9 cellular contexts compared by ENCODE assay signal in the genomic region with DNA sequence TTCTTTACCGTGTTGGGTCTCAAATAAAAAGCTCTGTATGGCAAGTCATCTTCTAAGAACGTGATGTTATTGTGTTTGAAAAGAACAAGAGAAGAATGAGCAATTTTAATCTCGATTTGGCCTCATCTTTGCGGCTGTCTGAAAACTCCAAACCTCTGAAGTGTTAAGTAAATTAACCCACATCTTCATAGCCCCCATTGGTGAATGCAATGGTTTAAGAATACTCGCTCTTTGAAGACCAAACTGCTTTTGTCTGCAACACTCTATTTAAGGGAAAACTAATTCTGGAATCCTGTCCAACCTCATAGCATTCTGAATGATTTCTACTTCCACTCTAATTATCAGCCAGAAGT. TPM values are rescaled to one million over a fixed set of nuclear protein-coding genes. Genes with fewer than 3 reads are reported as not detected.
A peak's percentile ranks its signal among the peaks of the same experiment; 100 is the strongest.
DNase-seq lines count a peak whose midpoint lies in the region; ATAC-seq and TF ChIP-seq lines count a peak whose summit lies in the region.
"Had no signal": no experiment of that assay in that cellular context is flagged by ENCODE, and none has a peak within 500 bp of the region (broad histone marks: within the 10 kb centered on the region; RNA-seq: fewer than 3 reads in every experiment).

No MANE protein-coding gene starts in this region.

- peak overlapping the region; percentile 51 for H3K9ac ChIP-seq in BLaER1

- no peaks in the 10 kb centered on the region for H3K36me3 Mint-ChIP-seq in activated T-helper 17 cell treated with anti-CD3 and anti-CD28 coated beads, Interleukin-2, amount 50 U/mL, for 72 hours (ENCODE audit: low read depth)
- H3K36me3 Mint-ChIP-seq in memory B cell = no peaks in the 10 kb centered on the region

- no peaks in the 10 kb centered on the region for H3K36me3 ChIP-seq in BLaER1

- H4K20me1 ChIP-seq in BLaER1 = no peaks in the 10 kb centered on the region

- peaks cover 13% of the 10 kb centered on the region for H3K4me1 ChIP-seq in BLaER1

- no peak for DNase-seq in memory B cell (ENCODE audit: low spot score in 2 of 2)
- no peak for DNase-seq in NCI-H187 treated with DMSO at 0.1 percent for 48 hours (lab: John Stamatoyannopoulos, UW)
- DNase-seq in HEK293T (ENCODE audit: extremely low spot score) = no peak
- no peak for DNase-seq in RKO (ENCODE audit: low spot score)
- DNase-seq: stimulated activated CD4-positive, alpha-beta T cell treated with anti-CD3 and anti-CD28 coated beads, Interleukin-1b, Interleukin-23, amount 100 ng/mL, for 48 hours had no signal

- H3K27ac Mint-ChIP-seq in activated T-helper 17 cell treated with anti-CD3 and anti-CD28 coated beads, Interleukin-2, amount 50 U/mL, for 72 hours = peak overlapping the region; percentile 89
- peak overlapping the region; percentile 54 for H3K27ac Mint-ChIP-seq in memory B cell

- no peak overlapping the region; the same call in 1 of the 2 replicates for H3K4me3 ChIP-seq in BLaER1

- H3K9me3 ChIP-seq in BLaER1 = peaks cover 22% of the 10 kb centered on the region

- peak overlapping the region; percentile 64 for H3K4me2 ChIP-seq in BLaER1

- POLR2A ChIA-PET in HEK293T (lab: Yijun Ruan, JAX) = interaction anchor here (0.6 to 5.8 kb wide), 3 partner anchors 15 to 1940 kb away, joined by 3 to 53 read pairs (median 5); partner anchors contain the start of gene MYCBP2

- CTCF ChIA-PET in HEK293T (lab: Yijun Ruan, JAX) = interaction anchor here (0.5 to 2.6 kb wide), 48 partner anchors 9 to 816 kb away, joined by 3 to 14 read pairs (median 4); partner anchors contain the start of gene MYCBP2

- H3K27ac ChIP-seq in BLaER1 = peak overlapping the region; percentile 59

- peak overlapping the region; percentile 79 for H3K4me3 Mint-ChIP-seq in activated T-helper 17 cell treated with anti-CD3 and anti-CD28 coated beads, Interleukin-2, amount 50 U/mL, for 72 hours
- peak overlapping the region; percentile 92 for H3K4me3 Mint-ChIP-seq in memory B cell

- H3K27me3 Mint-ChIP-seq in activated T-helper 17 cell treated with anti-CD3 and anti-CD28 coated beads, Interleukin-2, amount 50 U/mL, for 72 hours = no peaks in the 10 kb centered on the region
- H3K27me3 Mint-ChIP-seq in memory B cell = no peaks in the 10 kb centered on the region

- H3K27me3 ChIP-seq in BLaER1 = no peaks in the 10 kb centered on the region

- no peaks in the 10 kb centered on the region for H3K9me3 Mint-ChIP-seq in activated T-helper 17 cell treated with anti-CD3 and anti-CD28 coated beads, Interleukin-2, amount 50 U/mL, for 72 hours
- H3K9me3 Mint-ChIP-seq in memory B cell = no peaks in the 10 kb centered on the region

- H3K4me1 Mint-ChIP-seq in activated T-helper 17 cell treated with anti-CD3 and anti-CD28 coated beads, Interleukin-2, amount 50 U/mL, for 72 hours = no peaks in the 10 kb centered on the region
- H3K4me1 Mint-ChIP-seq in memory B cell = no peaks in the 10 kb centered on the region

- peak; percentile 7 for ATAC-seq in GM21825 (IDR thresholded peaks at IDR 0.05; ENCODE audit: unreplicated experiment)
- peak; percentile 7 for ATAC-seq in activated T-helper 17 cell treated with anti-CD3 and anti-CD28 coated beads, Interleukin-2, amount 50 U/mL, for 72 hours (replicated peaks)
- ATAC-seq in memory B cell (ENCODE audit: low read depth) = peak; percentile 23
- ATAC-seq in HG03025 (IDR thresholded peaks at IDR 0.05; ENCODE audit: low FRiP score, unreplicated experiment) = no peak

TF ChIP-seq in HEK293T, 16 proteins besides CTCF, POLR2A, EP300 and RAD21:
- no peak for TF ChIP-seq SP1 (IDR thresholded peaks at IDR 0.05)

RNA-seq across cellular contexts. Expression of gene SCEL, which starts 56.9 kb away (rescaled TPM):
- not detected for total RNA-seq in activated T-helper 17 cell treated with anti-CD3 and anti-CD28 coated beads, Interleukin-2, amount 50 U/mL, for 72 hours
